Comparison of ENCODE assay signal across 23 cellular contexts in genomic region chr3:177466076-177466475, GRCh38.
DNase-seq lines count a peak whose midpoint lies in the region; ATAC-seq and TF ChIP-seq lines count a peak whose summit lies in the region.
"Had no signal": no experiment of that assay in that cellular context is flagged by ENCODE, and none has a peak within 500 bp of the region (broad histone marks: within the 10 kb centered on the region; RNA-seq: fewer than 3 reads in every experiment).

No MANE protein-coding gene starts in this region.

- no peak for TF ChIP-seq POLR2A in vagina (IDR thresholded peaks at IDR 0.05)

- no peak for ATAC-seq in GM18870 (IDR thresholded peaks at IDR 0.05; ENCODE audit: unreplicated experiment)
- ATAC-seq: activated CD8-positive, alpha-beta T cell treated with anti-CD3 and anti-CD28 coated beads for 36 hours; activated T-helper 17 cell treated with anti-CD3 and anti-CD28 coated beads, Interleukin-2, amount 50 U/mL, for 72 hours; stimulated activated naive CD8-positive, alpha-beta T cell treated with anti-CD3 and anti-CD28 coated beads, Interleukin-15, amount 100 ng/mL, for 72 hours had no signal

- DNase-seq in GM13976 (ENCODE audit: low spot score) (peak; percentile 13), amniotic epithelial cell (ENCODE audit: low read depth) (peak; percentile 22), vagina (ENCODE audit: extremely low spot score in 2 of 2) (no peak), HT-29 (ENCODE audit: low spot score) (no peak), anterior cingulate cortex (lab: John Stamatoyannopoulos, UW) (no peak)
- DNase-seq: activated CD8-positive, alpha-beta T cell treated with anti-CD3 and anti-CD28 coated beads for 36 hours; activated naive CD4-positive, alpha-beta T cell treated with anti-CD3 and anti-CD28 coated beads, Interleukin-2, amount 50 U/mL, for 16 hours; amniotic stem cell; DMS153; hypothalamus; mammary epithelial cell; NCI-H1694; ovary; Peyer's patch; SHP77 treated with DMSO at 0.1 percent for 48 hours; spleen; stimulated activated CD4-positive, alpha-beta T cell treated with anti-CD3 and anti-CD28 coated beads, Interleukin-2, amount 100 ng/mL, for 24 hours; stimulated activated CD8-positive, alpha-beta memory T cell treated with anti-CD3 and anti-CD28 coated beads, Interleukin-4, amount 100 ng/mL, for 48 hours; stimulated activated naive CD8-positive, alpha-beta T cell treated with anti-CD3 and anti-CD28 coated beads, Interleukin-15, amount 100 ng/mL, for 72 hours had no signal

- H3K27me3 ChIP-seq in muscle layer of colon (ENCODE audit: control insufficient read depth in 1 of 2, insufficient read depth in 2 of 2, low read length in 2 of 2), result no peaks in the 10 kb centered on the region
- no peaks in the 10 kb centered on the region for H3K27me3 ChIP-seq in vagina
- H3K27me3 ChIP-seq: BLaER1 treated with 17β-estradiol and CSF1 and Interleukin-3, amounts not matched to agents 10 nM and 100 nM; ovary; Peyer's patch; spleen had no signal

- H3K4me3 ChIP-seq in muscle layer of colon (ENCODE audit: low read depth in 1 of 2, low read length in 2 of 2), result no peak overlapping the region
- H3K4me3 ChIP-seq in vagina, result no peak overlapping the region
- H3K4me3 ChIP-seq: BLaER1 treated with 17β-estradiol and CSF1 and Interleukin-3, amounts not matched to agents 10 nM and 100 nM; ovary; Peyer's patch; spleen had no signal

- TF ChIP-seq CTCF in GM13976 (IDR thresholded peaks at IDR 0.05; ENCODE audit: borderline replicate concordance, control extremely low read depth, extremely low read depth, insufficient read depth, missing control alignments), result no peak
- no peak for TF ChIP-seq CTCF in vagina (IDR thresholded peaks at IDR 0.05)

- H3K4me1 ChIP-seq in muscle layer of colon (ENCODE audit: insufficient read depth, low read length) (peaks cover 65% of the 10 kb centered on the region), vagina (peaks cover 46% of the 10 kb centered on the region)
- H3K4me1 ChIP-seq: BLaER1 treated with 17β-estradiol and CSF1 and Interleukin-3, amounts not matched to agents 10 nM and 100 nM; spleen had no signal

- H3K9ac ChIP-seq in muscle layer of colon (ENCODE audit: low read length), result no peak overlapping the region
- H3K9ac ChIP-seq: BLaER1 treated with 17β-estradiol and CSF1 and Interleukin-3, amounts not matched to agents 10 nM and 100 nM had no signal

- H3K27ac ChIP-seq in muscle layer of colon (ENCODE audit: low read depth, low read length) (peak overlapping the region; percentile 36), vagina (peak overlapping the region; percentile 12)
- H3K27ac ChIP-seq: BLaER1 treated with 17β-estradiol and CSF1 and Interleukin-3, amounts not matched to agents 10 nM and 100 nM; ovary; spleen had no signal

- intact Hi-C loops in vagina (cut with DNase I), result loop anchor here (10.0 kb wide), 1 partner anchor 259 kb away; no protein-coding TSS in a partner anchor

- H3K9me3 ChIP-seq in muscle layer of colon (ENCODE audit: low read length) (no peaks in the 10 kb centered on the region), vagina (no peaks in the 10 kb centered on the region)
- H3K9me3 ChIP-seq: ovary, Peyer's patch, spleen had no signal

- H3K36me3 ChIP-seq in muscle layer of colon (ENCODE audit: insufficient read depth, low read length) (peaks cover 4% of the 10 kb centered on the region), vagina (no peaks in the 10 kb centered on the region)
- H3K36me3 ChIP-seq: BLaER1 treated with 17β-estradiol and CSF1 and Interleukin-3, amounts not matched to agents 10 nM and 100 nM; ovary; Peyer's patch; spleen had no signal

- in situ Hi-C loops in GM13976 (cut with MboI; ENCODE audit: low sequenced_read_pairs, unreplicated experiment), result no loop called here

Comparison
In these comparisons a context has a peak if more than half of its experiments do, and no peak if none do; other contexts are left out.
1. DNase-seq: peak in GM13976 (single experiment) and amniotic epithelial cell (single experiment); none in vagina (0 of 2), HT-29 (single experiment) and anterior cingulate cortex (0 of 58).